8 cellular contexts compared by ENCODE assay signal in genomic region chr6:81465859-81466258, GRCh38.
DNase-seq lines count a peak whose midpoint lies in the region; ATAC-seq, FAIRE-seq and TF ChIP-seq lines count a peak whose summit lies in the region.

No MANE protein-coding gene starts in this region.

- TF ChIP-seq RAD21 in A549 (conservative IDR thresholded peaks at IDR 0.05 in 1 of 2, IDR thresholded peaks at IDR 0.05 in 1 of 2) = 0 out of 5 replicates have a peak, but pooled peaks of 1 of the 2 experiments have one; percentile 2

- no peak overlapping the region for H3K4me2 ChIP-seq in A549

- H3K4me3 ChIP-seq in A549 = no peak overlapping the region
- H3K4me3 ChIP-seq in RWPE2 (ENCODE audit: severe bottlenecking) = no peak overlapping the region

- DNase-seq in A549 (ENCODE audit: low read depth in 1 of 2, low spot score in 1 of 2) = peak in 1 of 2 experiments; percentile 10
- DNase-seq in RWPE2 (ENCODE audit: low spot score) = no peak
- DNase-seq in foreskin melanocyte = peak; percentile 15
- no peak for DNase-seq in amygdala (lab: John Stamatoyannopoulos, UW)
- no peak for DNase-seq in substantia nigra (lab: John Stamatoyannopoulos, UW)
- no peak for DNase-seq in cerebellum (ENCODE audit: low spot score)

- TF ChIP-seq EP300 in A549 (IDR thresholded peaks at IDR 0.05) = no peak

- H3K9me3 ChIP-seq in A549 (no peaks in the 10 kb centered on the region), RWPE2 (ENCODE audit: severe bottlenecking) (no peaks in the 10 kb centered on the region)

- TF ChIP-seq CTCF in A549 (IDR thresholded peaks at IDR 0.05) = peak; percentile 12; the same call in 2 of the 3 replicates
- TF ChIP-seq CTCF in GM12873 (IDR thresholded peaks at IDR 0.05; ENCODE audit: insufficient read depth, low read depth, low read length, missing control alignments) = peak; percentile 34
- TF ChIP-seq CTCF in RWPE2 (IDR thresholded peaks at IDR 0.05; ENCODE audit: poor library complexity, severe bottlenecking) = peak; percentile 63

- H3K4me1 ChIP-seq in A549 = no peaks in the 10 kb centered on the region
- H3K4me1 ChIP-seq in RWPE2 (ENCODE audit: insufficient read depth, poor library complexity, severe bottlenecking) = no peaks in the 10 kb centered on the region

- H3K27me3 ChIP-seq in RWPE2 (ENCODE audit: insufficient read depth, poor library complexity, severe bottlenecking) = no peaks in the 10 kb centered on the region

- H3K36me3 ChIP-seq in RWPE2 (ENCODE audit: low read depth) = no peaks in the 10 kb centered on the region

- no peak for FAIRE-seq in A549 (lab: Jason Lieb, UNC)

- POLR2A ChIA-PET in A549 (lab: Yijun Ruan, JAX) = no interaction called here

- ATAC-seq in A549 = no peak
- no peak for ATAC-seq in RWPE2 (ENCODE audit: low read depth)
- no peak for ATAC-seq in HG03196 (IDR thresholded peaks at IDR 0.05; ENCODE audit: unreplicated experiment)

- no peak for TF ChIP-seq POLR2A in A549 (IDR thresholded peaks at IDR 0.05; ENCODE audit: low read length)

- CTCF ChIA-PET in A549 (lab: Yijun Ruan, JAX) = no interaction called here

- no peak overlapping the region for H3K27ac ChIP-seq in A549
- no peak overlapping the region for H3K27ac ChIP-seq in RWPE2 (ENCODE audit: poor library complexity, severe bottlenecking)
- H3K27ac ChIP-seq in substantia nigra (ENCODE audit: low read depth, low read length, poor library complexity, severe bottlenecking) = no peak overlapping the region

TF ChIP-seq in A549, 52 proteins besides CTCF, POLR2A, EP300 and RAD21:
- TF ChIP-seq JUNB (IDR thresholded peaks at IDR 0.05) (no peak), E2F6 (IDR thresholded peaks at IDR 0.05; ENCODE audit: borderline replicate concordance, low read depth) (no peak), MAFK (IDR thresholded peaks at IDR 0.05; ENCODE audit: partially characterized antibody) (no peak), PBX3 (IDR thresholded peaks at IDR 0.05) (no peak), POLR2AphosphoS2 (conservative IDR thresholded peaks at IDR 0.05; ENCODE audit: low read length) (no peak), RNF2 (IDR thresholded peaks at IDR 0.05; ENCODE audit: borderline replicate concordance, low read depth) (no peak), FOSB (CRISPR knock-in tag; IDR thresholded peaks at IDR 0.05) (no peak), CHD2 (IDR thresholded peaks at IDR 0.05; ENCODE audit: low read length, partially characterized antibody) (no peak), TP53 (CRISPR knock-in tag; IDR thresholded peaks at IDR 0.05) (no peak), ELK1 (IDR thresholded peaks at IDR 0.05; ENCODE audit: low read depth, low read length) (no peak), SREBF2 (IDR thresholded peaks at IDR 0.05) (no peak), KDM1A (IDR thresholded peaks at IDR 0.05; ENCODE audit: low read depth) (no peak), NPAS2 (CRISPR knock-in tag; IDR thresholded peaks at IDR 0.05; ENCODE audit: borderline replicate concordance) (no peak), ZSCAN20 (CRISPR knock-in tag; IDR thresholded peaks at IDR 0.05) (no peak), TFCP2L1 (CRISPR knock-in tag; IDR thresholded peaks at IDR 0.05) (no peak), ZC3H11A (IDR thresholded peaks at IDR 0.05) (no peak)

Comparison
In these comparisons a context has a peak if more than half of its experiments do, and no peak if none do; other contexts are left out.
1. CTCF ChIP-seq: peak in every context shown above with its lines; median percentile 63 in RWPE2; 34 in GM12873; 12 in A549.